In genomic region chr7:149773446-149774236, GRCh38 we compare ENCODE assay signal across 8 cellular contexts. TPM values are rescaled to one million over a fixed set of nuclear protein-coding genes. Genes with fewer than 3 reads are reported as not detected.
DNase-seq lines count a peak whose midpoint lies in the region; ATAC-seq and TF ChIP-seq lines count a peak whose summit lies in the region.

Gene ZNF467 (minus strand): TSS chr7:149773588. CDS start chr7:149771032, 2,556 bp downstream.

- ATAC-seq in activated naive CD4-positive, alpha-beta T cell treated with anti-CD3 and anti-CD28 coated beads, Interleukin-2, amount 50 U/mL, for 72 hours: no peak
- ATAC-seq in central memory CD8-positive, alpha-beta T cell (replicated peaks; ENCODE audit: extremely low read depth, poor library complexity, severe bottlenecking): peak; percentile 26
- ATAC-seq in left lung: peak; percentile 22

- no peaks in the 10 kb centered on the region for H3K36me3 Mint-ChIP-seq in activated naive CD4-positive, alpha-beta T cell treated with anti-CD3 and anti-CD28 coated beads, Interleukin-2, amount 50 U/mL, for 72 hours
- H3K36me3 Mint-ChIP-seq in central memory CD8-positive, alpha-beta T cell (ENCODE audit: insufficient read depth): no peaks in the 10 kb centered on the region

- H3K36me3 ChIP-seq in left lung: peaks cover 0 to 19% of the 10 kb centered on the region in 2 donors

- H3K27me3 Mint-ChIP-seq in central memory CD8-positive, alpha-beta T cell: no peaks in the 10 kb centered on the region

- H3K9me3 Mint-ChIP-seq in activated naive CD4-positive, alpha-beta T cell treated with anti-CD3 and anti-CD28 coated beads, Interleukin-2, amount 50 U/mL, for 72 hours: no peaks in the 10 kb centered on the region
- no peaks in the 10 kb centered on the region for H3K9me3 Mint-ChIP-seq in central memory CD8-positive, alpha-beta T cell

- H3K4me1 ChIP-seq in left lung: peaks cover 0 to 47% of the 10 kb centered on the region in 2 donors

- no peaks in the 10 kb centered on the region for H3K27me3 ChIP-seq in left lung

- peak within 1 kb of the TSS; percentile 81 for H3K4me3 Mint-ChIP-seq in central memory CD8-positive, alpha-beta T cell

- intact Hi-C loops in left lung (cut with DNase I): no loop called here

- H3K4me1 Mint-ChIP-seq in central memory CD8-positive, alpha-beta T cell: no peaks in the 10 kb centered on the region

- no peaks in the 10 kb centered on the region for H3K9me3 ChIP-seq in left lung

- H3K27ac ChIP-seq in left lung: peak within 1 kb of the TSS; percentile 72 to 87

- no peak within 1 kb of the TSS for H3K27ac Mint-ChIP-seq in activated naive CD4-positive, alpha-beta T cell treated with anti-CD3 and anti-CD28 coated beads, Interleukin-2, amount 50 U/mL, for 72 hours
- H3K27ac Mint-ChIP-seq in central memory CD8-positive, alpha-beta T cell (ENCODE audit: low read depth): no peak within 1 kb of the TSS

- H3K4me3 ChIP-seq in left lung: peak within 1 kb of the TSS; percentile 61 to 74

- peak; percentile 42 for DNase-seq in activated naive CD4-positive, alpha-beta T cell treated with Interleukin-2 at 50 U/mL for 16 hours
- no peak for DNase-seq in activated naive CD4-positive, alpha-beta T cell treated with anti-CD3 and anti-CD28 coated beads, Interleukin-2, amount 50 U/mL, for 72 hours (ENCODE audit: low spot score in 2 of 2)
- DNase-seq in T-helper 2 cell (peak in 4 of 5 experiments; percentile 26 to 54 (median 41)), left lung (peak; percentile 88 to 93), germinal center (ENCODE audit: low spot score) (no peak), SHP77 treated with DMSO at 0.1 percent for 48 hours (lab: John Stamatoyannopoulos, UW) (no peak)
- DNase-seq in central memory CD8-positive, alpha-beta T cell (ENCODE audit: low spot score in 2 of 2): no peak
- peak; percentile 37 to 41 for DNase-seq in stimulated activated CD4-positive, alpha-beta T cell treated with anti-CD3 and anti-CD28 coated beads, Interleukin-4, amount 100 ng/mL, for 4 hours

- no peak for TF ChIP-seq CTCF in left lung (IDR thresholded peaks at IDR 0.05)

RNA-seq across cellular contexts. Expression of gene ZNF467, which starts in this region (rescaled TPM):
- total RNA-seq in activated naive CD4-positive, alpha-beta T cell treated with anti-CD3 and anti-CD28 coated beads, Interleukin-2, amount 50 U/mL, for 72 hours: under 1 TPM; 0.23 to 0.25 TPM
- 10 to 100 TPM; 20.8 to 36.9 TPM for total RNA-seq in left lung

Comparison
In these comparisons a context has a peak if more than half of its experiments do, and no peak if none do; other contexts are left out.
1. RNA of gene ZNF467 (total RNA-seq): 20.8 to 36.9 TPM in left lung; 0.23 to 0.25 TPM in activated naive CD4-positive, alpha-beta T cell treated with anti-CD3 and anti-CD28 coated beads, Interleukin-2, amount 50 U/mL, for 72 hours; every median in the first group is over 10 times any median in the second.
2. DNase-seq: peak in activated naive CD4-positive, alpha-beta T cell treated with Interleukin-2 at 50 U/mL for 16 hours (single experiment), T-helper 2 cell (4 of 5), left lung (2 of 2) and stimulated activated CD4-positive, alpha-beta T cell treated with anti-CD3 and anti-CD28 coated beads, Interleukin-4, amount 100 ng/mL, for 4 hours (2 of 2); none in activated naive CD4-positive, alpha-beta T cell treated with anti-CD3 and anti-CD28 coated beads, Interleukin-2, amount 50 U/mL, for 72 hours (0 of 2), central memory CD8-positive, alpha-beta T cell (0 of 2), germinal center (single experiment) and SHP77 treated with DMSO at 0.1 percent for 48 hours (single experiment).
3. ATAC-seq: peak in central memory CD8-positive, alpha-beta T cell (single experiment) and left lung (single experiment); none in activated naive CD4-positive, alpha-beta T cell treated with anti-CD3 and anti-CD28 coated beads, Interleukin-2, amount 50 U/mL, for 72 hours (0 of 2).